Comparison of ENCODE assay signal across 12 cellular contexts in the genomic region with DNA sequence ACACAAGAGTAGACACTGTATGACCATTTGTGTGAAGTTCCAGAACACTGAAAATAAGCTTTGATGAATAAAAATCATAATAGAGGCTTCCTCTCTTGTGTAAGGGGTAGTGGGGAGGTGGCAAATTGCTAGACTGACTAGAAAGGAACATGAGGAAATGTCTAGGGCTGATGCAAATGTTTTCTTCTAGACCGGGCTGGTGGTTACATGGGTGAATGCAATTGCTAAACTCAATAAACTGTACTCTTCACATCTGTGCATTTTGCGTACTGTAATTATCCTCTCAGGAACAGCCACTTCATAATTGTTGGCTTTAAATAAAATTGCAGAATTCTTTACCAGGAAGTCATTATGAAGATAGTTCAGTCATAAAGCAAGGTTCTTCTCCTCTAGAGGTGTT. TPM values are rescaled to one million over a fixed set of nuclear protein-coding genes. Genes with fewer than 3 reads are reported as not detected.
DNase-seq lines count a peak whose midpoint lies in the region; ATAC-seq, FAIRE-seq and TF ChIP-seq lines count a peak whose summit lies in the region.
"Had no signal": no experiment of that assay in that cellular context is flagged by ENCODE, and none has a peak within 500 bp of the region (broad histone marks: within the 10 kb centered on the region; RNA-seq: fewer than 3 reads in every experiment).

No MANE protein-coding gene starts in this region.

- H3K14ac ChIP-seq in H9 (ENCODE audit: insufficient read depth, low read length), result no peak overlapping the region

- no peak overlapping the region for H3K27ac Mint-ChIP-seq in H9
- H3K27ac Mint-ChIP-seq: T-helper 1 cell treated with Interleukin-12 subunit alpha and Interleukin-12 subunit beta and Interleukin-4 antibody, amounts not matched to agents 30 μg/mL and 1 μg/mL, for 36 hours had no signal

- FAIRE-seq in GM18507 (lab: Jason Lieb, UNC), result peak; percentile 54

- H3K36me3 Mint-ChIP-seq in H9 (ENCODE audit: insufficient read depth in 1 of 3, low read depth in 3 of 3), result no peaks in the 10 kb centered on the region

- H4K91ac ChIP-seq in H9 (ENCODE audit: insufficient read length, low read depth, low read length), result no peak overlapping the region

- H2AFZ ChIP-seq in H9 (ENCODE audit: low read length), result no peak overlapping the region

- no peak overlapping the region for H3K4me3 Mint-ChIP-seq in H9
- H3K4me3 Mint-ChIP-seq: T-helper 1 cell treated with Interleukin-12 subunit alpha and Interleukin-12 subunit beta and Interleukin-4 antibody, amounts not matched to agents 30 μg/mL and 1 μg/mL, for 36 hours had no signal

- DNase-seq in GM18507 (ENCODE audit: extremely low spot score, insufficient read length, low read depth), result no peak
- peak; percentile 82 for DNase-seq in dedifferentiated amniotic fluid mesenchymal stem cell (ENCODE audit: extremely low spot score)
- no peak for DNase-seq in substantia nigra (lab: John Stamatoyannopoulos, UW)
- DNase-seq in H9, result no peak
- DNase-seq in DMS 273 (lab: John Stamatoyannopoulos, UW; ENCODE audit: unreplicated experiment), result no peak
- DNase-seq in NCI-H446 treated with DMSO at 0.1 percent for 48 hours (lab: John Stamatoyannopoulos, UW), result no peak
- DNase-seq: dorsolateral prefrontal cortex, GDM1, NCI-H1436 had no signal

- H3K27me3 Mint-ChIP-seq in H9 (ENCODE audit: low read depth), result no peaks in the 10 kb centered on the region

- no peak overlapping the region for H2BK15ac ChIP-seq in H9 (ENCODE audit: low read depth, low read length)

- no peaks in the 10 kb centered on the region for H3K79me2 ChIP-seq in H9 (ENCODE audit: insufficient read depth, low read length)

- no peaks in the 10 kb centered on the region for H3K79me1 ChIP-seq in H9 (ENCODE audit: insufficient read depth, low read depth, low read length, poor library complexity, severe bottlenecking)

- no peak overlapping the region for H2BK20ac ChIP-seq in H9 (ENCODE audit: low read depth, low read length, poor library complexity, severe bottlenecking)

- TF ChIP-seq CTCF in H9 (conservative IDR thresholded peaks at IDR 0.05), result no peak

- H3K4me1 ChIP-seq in H9 (ENCODE audit: insufficient read depth, low read length), result no peaks in the 10 kb centered on the region

- no peak overlapping the region for H2AK5ac ChIP-seq in H9 (ENCODE audit: insufficient read length, low read length)

- no peak overlapping the region for H2BK5ac ChIP-seq in H9 (ENCODE audit: insufficient read length, low read length)

- no peak overlapping the region for H3K4me2 ChIP-seq in H9 (ENCODE audit: insufficient read depth, insufficient read length, low read length)

- H3K9ac ChIP-seq in H9 (ENCODE audit: extremely low read depth, insufficient read length, low read length), result no peak overlapping the region

- no peak overlapping the region for H3K56ac ChIP-seq in H9 (ENCODE audit: insufficient read length, low read depth, low read length)

- H3K23ac ChIP-seq in H9 (ENCODE audit: insufficient read length, low read depth, low read length), result no peak overlapping the region

- H3K9me3 ChIP-seq in H9 (ENCODE audit: control insufficient read depth, low read depth, low read length), result no peaks in the 10 kb centered on the region

- no peak overlapping the region for H3K18ac ChIP-seq in H9 (ENCODE audit: insufficient read length, low read depth, low read length)

- H4K20me1 ChIP-seq in H9 (ENCODE audit: control insufficient read depth, insufficient read depth, insufficient read length), result no peaks in the 10 kb centered on the region

- no peak overlapping the region for H2BK120ac ChIP-seq in H9 (ENCODE audit: low read depth, low read length, poor library complexity, severe bottlenecking)

- no peaks in the 10 kb centered on the region for H3K23me2 ChIP-seq in H9 (ENCODE audit: insufficient read length, low read depth, low read length, poor library complexity, severe bottlenecking)

- H3K9me3 Mint-ChIP-seq in H9, result no peaks in the 10 kb centered on the region
- H3K9me3 Mint-ChIP-seq: T-helper 1 cell treated with Interleukin-12 subunit alpha and Interleukin-12 subunit beta and Interleukin-4 antibody, amounts not matched to agents 30 μg/mL and 1 μg/mL, for 36 hours had no signal

- H4K5ac ChIP-seq in H9 (ENCODE audit: insufficient read length, low read depth, low read length), result no peak overlapping the region

- whole genome bisulfite sequencing in H9 (ENCODE audit: extremely low coverage, insufficient read length, low lambda C conversion rate), result no CpG with 5 or more reads among the region's 2 CpGs

- H3K4me1 Mint-ChIP-seq in H9, result no peaks in the 10 kb centered on the region

- H4K8ac ChIP-seq in H9 (replicated peaks; ENCODE audit: insufficient read length, low read depth, low read length), result no peak overlapping the region

- H3K27ac ChIP-seq in substantia nigra (ENCODE audit: low read depth, low read length, poor library complexity, severe bottlenecking) (no peak overlapping the region), H9 (ENCODE audit: insufficient read length, low read depth, low read length) (no peak overlapping the region)
- H3K27ac ChIP-seq: dorsolateral prefrontal cortex had no signal

- H3K4ac ChIP-seq in H9 (ENCODE audit: low read depth, low read length), result no peak overlapping the region

- peak; percentile 69 for ATAC-seq in GM21423 (IDR thresholded peaks at IDR 0.05; ENCODE audit: unreplicated experiment)
- peak; percentile 77 for ATAC-seq in HG03342 (IDR thresholded peaks at IDR 0.05; ENCODE audit: unreplicated experiment)

- no peak overlapping the region for H2BK12ac ChIP-seq in H9 (ENCODE audit: insufficient read length, low read depth, low read length)

- no peak overlapping the region for H3T11ph ChIP-seq in H9 (ENCODE audit: low read length)

- H3K27me3 ChIP-seq in H9 (ENCODE audit: insufficient read depth, low read length), result no peaks in the 10 kb centered on the region
- H3K27me3 ChIP-seq: dorsolateral prefrontal cortex had no signal

RNA-seq across cellular contexts. Expression of a gene that starts 5.2 kb away (rescaled TPM):
- 12.9 TPM in 2 replicates for total RNA-seq in H9 (2021)
